Comparison of ENCODE assay signal across 1 cellular context in the genomic region with DNA sequence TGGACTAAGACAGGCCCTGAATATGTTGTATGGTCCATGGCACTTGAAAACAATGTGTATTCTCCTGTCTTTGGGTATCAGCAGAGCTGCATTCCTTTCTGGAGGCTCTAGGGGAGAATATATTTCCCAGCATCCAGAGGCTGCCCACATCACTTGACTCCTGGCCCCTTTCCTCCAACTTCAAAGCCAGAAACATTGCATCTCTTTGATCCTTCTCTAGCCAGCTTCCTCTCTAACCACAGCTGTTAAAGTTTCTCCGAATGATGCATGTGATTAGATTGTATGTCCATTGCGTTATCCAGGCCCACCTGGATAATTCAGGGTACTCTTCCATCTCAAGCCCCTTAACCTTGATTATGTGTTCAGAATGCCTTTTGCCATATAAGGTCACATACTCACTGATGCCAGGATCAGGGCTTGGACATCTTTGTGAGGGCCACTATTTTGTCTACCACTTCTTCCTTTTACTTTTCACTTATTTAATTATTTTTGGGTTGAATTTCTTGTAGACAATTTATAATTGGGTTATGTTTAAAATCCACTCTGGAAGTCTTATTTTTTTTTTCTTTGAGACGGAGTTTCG.
TF ChIP-seq lines count a peak whose summit lies in the region.

No MANE protein-coding gene starts in this region.

TF ChIP-seq in K562, 482 proteins besides CTCF, POLR2A, EP300 and RAD21:
- TF ChIP-seq, protein P1, sequence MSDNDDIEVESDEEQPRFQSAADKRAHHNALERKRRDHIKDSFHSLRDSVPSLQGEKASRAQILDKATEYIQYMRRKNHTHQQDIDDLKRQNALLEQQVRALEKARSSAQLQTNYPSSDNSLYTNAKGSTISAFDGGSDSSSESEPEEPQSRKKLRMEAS (CRISPR knock-in tag; IDR thresholded peaks at IDR 0.05), result no peak
- no peak for TF ChIP-seq STAT5B (CRISPR knock-in tag; IDR thresholded peaks at IDR 0.05)
- no peak for TF ChIP-seq SRSF7 (optimal IDR thresholded peaks at IDR 0.05; ENCODE audit: low read depth, low read length)
- TF ChIP-seq ESRRA (IDR thresholded peaks at IDR 0.05; ENCODE audit: borderline replicate concordance, low read depth), result no peak
- no peak for TF ChIP-seq KLF10 (CRISPR knock-in tag; IDR thresholded peaks at IDR 0.05)
- no peak for TF ChIP-seq BRCA1 (IDR thresholded peaks at IDR 0.05)
- no peak for TF ChIP-seq BRCA1 (CRISPR knock-in tag; IDR thresholded peaks at IDR 0.05)
- TF ChIP-seq LEF1 (IDR thresholded peaks at IDR 0.05), result peak; percentile 27; the same call in 1 of the 2 replicates
- peak in 1 of 2 experiments; percentile 82; a peak in 2 of 4 replicates for TF ChIP-seq SRF (CRISPR knock-in tag; IDR thresholded peaks at IDR 0.05)
TF ChIP-seq in K562: peak in this region for 2.
